Comparison of ENCODE assay signal across 18 cellular contexts in genomic region chr15:100717596-100717995, GRCh38.
"Had no signal": no experiment of that assay in that cellular context is flagged by ENCODE, and none has a peak within 500 bp of the region (broad histone marks: within the 10 kb centered on the region; RNA-seq: fewer than 3 reads in every experiment).

No MANE protein-coding gene starts in this region.

- H3K36me3 Mint-ChIP-seq: activated naive CD8-positive, alpha-beta T cell had no signal

- H3K9me3 Mint-ChIP-seq: endodermal cell, nephron had no signal

- H3K27ac Mint-ChIP-seq: activated naive CD8-positive, alpha-beta T cell; endodermal cell; nephron had no signal

- H3K27me3 ChIP-seq: tibial artery had no signal

- DNase-seq: activated CD4-positive, alpha-beta T cell treated with anti-CD3 and anti-CD28 coated beads for 1 hour; activated gamma-delta T cell treated with Interleukin-2 at 50 U/mL for 16 hours; dorsolateral prefrontal cortex; endodermal cell; foreskin fibroblast; midbrain; nucleus accumbens; posterior cingulate gyrus; stimulated activated CD4-positive, alpha-beta T cell treated with anti-CD3 and anti-CD28 coated beads, Interleukin-12 subunit alpha, Interleukin-12 subunit beta, amount 100 ng/mL, for 4 hours; stimulated activated CD4-positive, alpha-beta T cell treated with anti-CD3 and anti-CD28 coated beads, Interleukin-1b, Interleukin-23, amount 100 ng/mL, for 48 hours; stimulated activated CD8-positive, alpha-beta memory T cell treated with anti-CD3 and anti-CD28 coated beads, Interleukin-4, amount 100 ng/mL, for 48 hours; stimulated activated naive CD4-positive, alpha-beta T cell; tibial artery; WERI-Rb-1 had no signal

- H3K9me3 ChIP-seq: tibial artery had no signal

- H3K4me3 ChIP-seq: dorsolateral prefrontal cortex, tibial artery had no signal

- FAIRE-seq: urothelium cell line had no signal

- H3K27ac ChIP-seq: dorsolateral prefrontal cortex, epithelial cell of prostate, tibial artery, WERI-Rb-1 had no signal

- H3K4me3 Mint-ChIP-seq: activated naive CD8-positive, alpha-beta T cell; endodermal cell; nephron had no signal

- H3K36me3 ChIP-seq: tibial artery, WERI-Rb-1 had no signal
